ENCODE assay signal across 8 cellular contexts in genomic region chr5:31531543-31531887, GRCh38. TPM values are rescaled to one million over a fixed set of nuclear protein-coding genes. Genes with fewer than 3 reads are reported as not detected.
DNase-seq lines count a peak whose midpoint lies in the region; ATAC-seq and TF ChIP-seq lines count a peak whose summit lies in the region.

No MANE protein-coding gene starts in this region.

- 2% methylated on average over 9 of the region's 13 CpGs for WGBS in esophagus muscularis mucosa

- H3K27ac ChIP-seq in esophagus muscularis mucosa (replicated peaks in 1 of 4), result peak overlapping the region; percentile 57 to 85 (median 82)

- TF ChIP-seq POLR2A in esophagus muscularis mucosa (IDR thresholded peaks at IDR 0.05; ENCODE audit: low read depth), result no peak

- peak; percentile 22 for ATAC-seq in GM21825 (IDR thresholded peaks at IDR 0.05; ENCODE audit: unreplicated experiment)

- CTCF ChIA-PET in activated CD4-positive, alpha-beta T cell treated with anti-CD3 and anti-CD28 coated beads, Interleukin-2, amount 10 ng/mL, durations not matched to agents 7 days and 5 days (lab: Charles Lee), result interaction anchor here (0.8 to 2.8 kb wide), 5 partner anchors 11 to 87 kb away, joined by 3 to 14 read pairs (median 3); no protein-coding TSS in a partner anchor

- POLR2A ChIA-PET in activated CD4-positive, alpha-beta T cell treated with anti-CD3 and anti-CD28 coated beads, Interleukin-2, amount 10 ng/mL, durations not matched to agents 7 days and 5 days (lab: Charles Lee), result no interaction called here

- peak overlapping the region; percentile 72 to 93 (median 74) for H3K4me3 ChIP-seq in esophagus muscularis mucosa

- TF ChIP-seq EP300 in esophagus muscularis mucosa (IDR thresholded peaks at IDR 0.05), result no peak

- no peaks in the 10 kb centered on the region for H3K27me3 Mint-ChIP-seq in activated CD4-positive, alpha-beta T cell treated with anti-CD3 and anti-CD28 coated beads, Interleukin-2, amount 10 ng/mL, durations not matched to agents 7 days and 5 days
- H3K27me3 Mint-ChIP-seq in nephron progenitor cell (ENCODE audit: low read depth, poor library complexity), result peaks cover 3% of the 10 kb centered on the region

- peaks cover 29 to 41% (median 32%) of the 10 kb centered on the region in 4 donors for H3K4me1 ChIP-seq in esophagus muscularis mucosa

- no peak for TF ChIP-seq CTCF in esophagus muscularis mucosa (IDR thresholded peaks at IDR 0.05)
- TF ChIP-seq CTCF in nephron progenitor cell (IDR thresholded peaks at IDR 0.05), result no peak

- H3K9me3 ChIP-seq in esophagus muscularis mucosa, result no peaks in the 10 kb centered on the region

- in situ Hi-C loops in G401 (cut with HindIII; ENCODE audit: low sequenced_read_pairs), result no loop called here

- DNase-seq in NCI-H1694 treated with DMSO at 0.1 percent for 48 hours (lab: John Stamatoyannopoulos, UW) (peak; percentile 19), NCI-H1694 (lab: John Stamatoyannopoulos, UW) (no peak), KG1 (lab: John Stamatoyannopoulos, UW) (peak; percentile 18), esophagus muscularis mucosa (ENCODE audit: extremely low spot score) (no peak), nephron progenitor cell (peak; percentile 36), G401 (ENCODE audit: low spot score) (no peak)
- DNase-seq in activated CD4-positive, alpha-beta T cell treated with anti-CD3 and anti-CD28 coated beads, Interleukin-2, amount 10 ng/mL, durations not matched to agents 7 days and 5 days, result peak; percentile 34

- peaks cover 50% of the 10 kb centered on the region for H3K4me1 Mint-ChIP-seq in activated CD4-positive, alpha-beta T cell treated with anti-CD3 and anti-CD28 coated beads, Interleukin-2, amount 10 ng/mL, durations not matched to agents 7 days and 5 days
- H3K4me1 Mint-ChIP-seq in nephron progenitor cell, result peaks cover 43% of the 10 kb centered on the region

- intact Hi-C loops in esophagus muscularis mucosa (cut with DNase I), result no loop called here

- H3K36me3 ChIP-seq in esophagus muscularis mucosa, result peaks cover 22 to 57% (median 47%) of the 10 kb centered on the region in 4 donors

- peak overlapping the region; percentile 82 for H3K4me3 Mint-ChIP-seq in activated CD4-positive, alpha-beta T cell treated with anti-CD3 and anti-CD28 coated beads, Interleukin-2, amount 10 ng/mL, durations not matched to agents 7 days and 5 days
- H3K4me3 Mint-ChIP-seq in nephron progenitor cell, result peak overlapping the region; percentile 99

- H3K36me3 Mint-ChIP-seq in activated CD4-positive, alpha-beta T cell treated with anti-CD3 and anti-CD28 coated beads, Interleukin-2, amount 10 ng/mL, durations not matched to agents 7 days and 5 days (ENCODE audit: low read depth), result peaks cover 59% of the 10 kb centered on the region
- H3K36me3 Mint-ChIP-seq in nephron progenitor cell (ENCODE audit: low read depth), result peaks cover 64% of the 10 kb centered on the region

- no peaks in the 10 kb centered on the region for H3K27me3 ChIP-seq in esophagus muscularis mucosa

- no peaks in the 10 kb centered on the region for H3K9me3 Mint-ChIP-seq in activated CD4-positive, alpha-beta T cell treated with anti-CD3 and anti-CD28 coated beads, Interleukin-2, amount 10 ng/mL, durations not matched to agents 7 days and 5 days
- H3K9me3 Mint-ChIP-seq in nephron progenitor cell, result no peaks in the 10 kb centered on the region

- peak overlapping the region; percentile 94 for H3K27ac Mint-ChIP-seq in activated CD4-positive, alpha-beta T cell treated with anti-CD3 and anti-CD28 coated beads, Interleukin-2, amount 10 ng/mL, durations not matched to agents 7 days and 5 days
- H3K27ac Mint-ChIP-seq in nephron progenitor cell, result peak overlapping the region; percentile 97

RNA-seq across cellular contexts. Expression of gene DROSHA, which starts 0.4 kb away (rescaled TPM):
- total RNA-seq in activated CD4-positive, alpha-beta T cell treated with anti-CD3 and anti-CD28 coated beads, Interleukin-2, amount 10 ng/mL, durations not matched to agents 7 days and 5 days, result 10 to 100 TPM; 76.7 to 80.7 TPM
- 10 to 100 TPM; 27.5 to 47.0 (median 36.6) TPM for total RNA-seq in esophagus muscularis mucosa
- total RNA-seq in G401 (2014; rRNA removed; shearing (Covaris generic)), result 38.8 and 39.6 TPM in 2 replicates

RNA-seq across cellular contexts. Expression of gene C5orf22, which starts 0.6 kb away (rescaled TPM):
- total RNA-seq in activated CD4-positive, alpha-beta T cell treated with anti-CD3 and anti-CD28 coated beads, Interleukin-2, amount 10 ng/mL, durations not matched to agents 7 days and 5 days, result 10 to 100 TPM; 25.2 to 32.6 TPM
- total RNA-seq in esophagus muscularis mucosa, result 10 to 100 TPM; 11.2 to 21.8 (median 17.0) TPM
- 5.4 and 6.3 TPM in 2 replicates for total RNA-seq in G401 (2014; rRNA removed; shearing (Covaris generic))

Comparison
In these comparisons a context has a peak if more than half of its experiments do, and no peak if none do; other contexts are left out.
1. DNase-seq: peak in NCI-H1694 treated with DMSO at 0.1 percent for 48 hours (single experiment), KG1 (single experiment), activated CD4-positive, alpha-beta T cell treated with anti-CD3 and anti-CD28 coated beads, Interleukin-2, amount 10 ng/mL, durations not matched to agents 7 days and 5 days (single experiment) and nephron progenitor cell (single experiment); none in NCI-H1694 (single experiment), esophagus muscularis mucosa (single experiment) and G401 (single experiment).